ENCODE assay signal across 18 cellular contexts in the genomic region with DNA sequence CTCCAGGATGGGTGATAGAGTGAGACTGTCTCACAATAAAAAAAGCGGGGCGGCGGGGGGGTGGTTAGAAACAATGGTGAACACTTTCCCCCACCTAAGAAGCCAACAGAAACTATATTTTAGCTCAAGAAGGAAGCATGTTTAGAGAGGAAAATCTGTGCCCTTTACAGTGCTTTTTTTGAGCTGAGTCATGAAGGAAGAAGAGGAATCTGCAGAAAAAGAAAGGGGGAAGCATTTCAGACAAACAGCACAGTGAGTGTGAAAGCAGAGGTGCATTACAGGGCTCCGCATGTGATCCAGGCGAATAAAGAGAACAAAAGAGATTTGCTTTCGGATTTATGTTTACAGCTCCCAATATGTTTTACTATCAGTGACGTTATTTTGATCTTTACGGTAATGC.
"Had no signal": no experiment of that assay in that cellular context is flagged by ENCODE, and none has a peak within 500 bp of the region (broad histone marks: within the 10 kb centered on the region; RNA-seq: fewer than 3 reads in every experiment).

No MANE protein-coding gene starts in this region.

- H3K27me3 Mint-ChIP-seq: memory B cell; naive B cell; stimulated activated naive B cell treated with anti-CD40 and anti-IgM and Interleukin-4, amounts not matched to agents 10 μg/mL and 1 μg/mL and 100 μg/mL, for 72 hours; stimulated activated naive CD8-positive, alpha-beta T cell treated with anti-CD3 and anti-CD28 coated beads, Interleukin-15, amount 100 ng/mL, for 72 hours had no signal

- ATAC-seq: heart right ventricle; left lobe of liver; sciatic nerve; stimulated activated naive B cell treated with anti-CD40 and anti-IgM and Interleukin-4, amounts not matched to agents 10 μg/mL and 1 μg/mL and 100 μg/mL, for 72 hours; stimulated activated naive CD8-positive, alpha-beta T cell treated with anti-CD3 and anti-CD28 coated beads, Interleukin-15, amount 100 ng/mL, for 72 hours had no signal

- H3K4me1 ChIP-seq: testis, tibial nerve had no signal

- H3K27ac ChIP-seq: heart right ventricle, neutrophil, testis, tibial nerve had no signal

- H3K27me3 ChIP-seq: heart right ventricle, neutrophil, testis, tibial nerve had no signal

- DNase-seq: effector CD4-positive, alpha-beta T cell; foreskin melanocyte; heart right ventricle; hypothalamus; islet precursor cell; naive B cell; posterior cingulate gyrus; stimulated activated CD4-positive, alpha-beta T cell treated with anti-CD3 and anti-CD28 coated beads, Interleukin-2, amount 100 ng/mL, for 24 hours; stimulated activated CD4-positive, alpha-beta T cell treated with anti-CD3 and anti-CD28 coated beads, Interleukin-4, amount 100 ng/mL, for 4 hours; stimulated activated naive B cell treated with anti-CD40 and anti-IgM and Interleukin-4, amounts not matched to agents 10 μg/mL and 1 μg/mL and 100 μg/mL, for 72 hours; stimulated activated naive CD8-positive, alpha-beta T cell treated with anti-CD3 and anti-CD28 coated beads, Interleukin-15, amount 100 ng/mL, for 72 hours; testis had no signal

- H3K4me1 Mint-ChIP-seq: memory B cell; naive B cell; nephron; stimulated activated naive B cell treated with anti-CD40 and anti-IgM and Interleukin-4, amounts not matched to agents 10 μg/mL and 1 μg/mL and 100 μg/mL, for 72 hours; stimulated activated naive CD8-positive, alpha-beta T cell treated with anti-CD3 and anti-CD28 coated beads, Interleukin-15, amount 100 ng/mL, for 72 hours had no signal

- H3K4me3 Mint-ChIP-seq: memory B cell; naive B cell; nephron; stimulated activated naive B cell treated with anti-CD40 and anti-IgM and Interleukin-4, amounts not matched to agents 10 μg/mL and 1 μg/mL and 100 μg/mL, for 72 hours; stimulated activated naive CD8-positive, alpha-beta T cell treated with anti-CD3 and anti-CD28 coated beads, Interleukin-15, amount 100 ng/mL, for 72 hours had no signal

- H3K27ac Mint-ChIP-seq: memory B cell; naive B cell; nephron; stimulated activated naive B cell treated with anti-CD40 and anti-IgM and Interleukin-4, amounts not matched to agents 10 μg/mL and 1 μg/mL and 100 μg/mL, for 72 hours; stimulated activated naive CD8-positive, alpha-beta T cell treated with anti-CD3 and anti-CD28 coated beads, Interleukin-15, amount 100 ng/mL, for 72 hours had no signal

- H3K9me3 Mint-ChIP-seq: memory B cell, nephron had no signal

- H3K9me3 ChIP-seq: heart right ventricle, neutrophil, testis had no signal

- H3K36me3 ChIP-seq: heart right ventricle, neutrophil, tibial nerve had no signal

- H3K36me3 Mint-ChIP-seq: memory B cell; naive B cell; stimulated activated naive B cell treated with anti-CD40 and anti-IgM and Interleukin-4, amounts not matched to agents 10 μg/mL and 1 μg/mL and 100 μg/mL, for 72 hours had no signal

- H3K4me3 ChIP-seq: heart right ventricle, testis, tibial nerve had no signal
